In genomic region chr3:48157950-48158376, GRCh38 we compare ENCODE assay signal across 8 cellular contexts.
DNase-seq lines count a peak whose midpoint lies in the region; ATAC-seq and TF ChIP-seq lines count a peak whose summit lies in the region.

No MANE protein-coding gene starts in this region.

- no peak for ATAC-seq in HG03045 (IDR thresholded peaks at IDR 0.05; ENCODE audit: unreplicated experiment)

- TF ChIP-seq CTCF in GM10266 (IDR thresholded peaks at IDR 0.05; ENCODE audit: control insufficient read depth, insufficient read depth, low read depth, missing control alignments), result peak; percentile 60

- DNase-seq in GM10266 (ENCODE audit: extremely low spot score) (no peak), NOMO-1 treated with DMSO at 0.1 percent for 48 hours (lab: John Stamatoyannopoulos, UW; ENCODE audit: unreplicated experiment) (peak; percentile 12), germinal center (ENCODE audit: low spot score) (peak; percentile 61), pons (ENCODE audit: low spot score) (peak; percentile 28), NCI-H2029 (lab: John Stamatoyannopoulos, UW) (no peak), GOT3 (lab: John Stamatoyannopoulos, UW) (no peak)
- peak; percentile 61 to 66 for DNase-seq in activated T-cell treated with anti-CD3 and anti-CD28 coated beads, Interleukin-2, amount 50 U/mL, for 48 hours

Comparison
In these comparisons a context has a peak if more than half of its experiments do, and no peak if none do; other contexts are left out.
1. DNase-seq: peak in NOMO-1 treated with DMSO at 0.1 percent for 48 hours (single experiment), activated T-cell treated with anti-CD3 and anti-CD28 coated beads, Interleukin-2, amount 50 U/mL, for 48 hours (2 of 2), germinal center (single experiment) and pons (single experiment); none in GM10266 (single experiment), NCI-H2029 (single experiment) and GOT3 (single experiment).